1 cellular context compared by ENCODE assay signal in the genomic region with DNA sequence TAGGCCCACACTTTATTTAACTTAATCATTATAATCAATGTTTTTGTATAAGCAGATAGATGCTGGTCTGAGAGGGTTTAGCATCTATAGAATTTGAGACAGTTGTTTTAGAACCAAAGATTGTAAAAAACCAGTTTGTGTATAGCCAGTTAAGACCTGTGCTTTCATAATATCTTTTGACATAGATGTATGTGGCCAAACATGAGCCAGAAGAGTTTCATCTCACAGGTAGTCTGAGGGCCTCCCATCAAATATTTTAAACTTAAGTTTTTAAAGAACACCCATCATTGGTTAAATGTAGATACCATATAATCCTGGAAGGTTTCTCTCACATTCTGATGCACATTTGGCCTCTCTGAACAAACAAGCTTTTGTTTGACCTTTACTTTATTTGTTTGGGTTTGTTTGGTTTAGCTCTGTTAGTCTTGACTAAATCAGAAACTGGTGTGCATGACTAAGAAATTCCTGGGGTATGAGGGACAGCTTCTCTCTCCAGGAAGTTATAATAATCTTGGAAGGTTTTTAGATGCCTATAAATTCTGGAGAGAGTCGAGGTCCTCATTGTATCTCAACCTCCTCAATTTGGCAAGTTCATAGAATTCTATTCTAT.
A peak's percentile ranks its signal among the peaks of the same experiment; 100 is the strongest.
TF ChIP-seq lines count a peak whose summit lies in the region.

No MANE protein-coding gene starts in this region.

TF ChIP-seq in HCT116, 20 proteins besides CTCF, POLR2A, EP300 and RAD21 (continued from another document):
- TF ChIP-seq, protein P1, sequence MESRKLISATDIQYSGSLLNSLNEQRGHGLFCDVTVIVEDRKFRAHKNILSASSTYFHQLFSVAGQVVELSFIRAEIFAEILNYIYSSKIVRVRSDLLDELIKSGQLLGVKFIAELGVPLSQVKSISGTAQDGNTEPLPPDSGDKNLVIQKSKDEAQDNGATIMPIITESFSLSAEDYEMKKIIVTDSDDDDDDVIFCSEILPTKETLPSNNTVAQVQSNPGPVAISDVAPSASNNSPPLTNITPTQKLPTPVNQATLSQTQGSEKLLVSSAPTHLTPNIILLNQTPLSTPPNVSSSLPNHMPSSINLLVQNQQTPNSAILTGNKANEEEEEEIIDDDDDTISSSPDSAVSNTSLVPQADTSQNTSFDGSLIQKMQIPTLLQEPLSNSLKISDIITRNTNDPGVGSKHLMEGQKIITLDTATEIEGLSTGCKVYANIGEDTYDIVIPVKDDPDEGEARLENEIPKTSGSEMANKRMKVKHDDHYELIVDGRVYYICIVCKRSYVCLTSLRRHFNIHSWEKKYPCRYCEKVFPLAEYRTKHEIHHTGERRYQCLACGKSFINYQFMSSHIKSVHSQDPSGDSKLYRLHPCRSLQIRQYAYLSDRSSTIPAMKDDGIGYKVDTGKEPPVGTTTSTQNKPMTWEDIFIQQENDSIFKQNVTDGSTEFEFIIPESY (IDR thresholded peaks at IDR 0.05; ENCODE audit: extremely low read depth, insufficient replicate concordance, low read length), result no peak
- no peak for TF ChIP-seq ATF3 (IDR thresholded peaks at IDR 0.05)
- no peak for TF ChIP-seq POLR2AphosphoS5 (IDR thresholded peaks at IDR 0.05; ENCODE audit: low read depth, low read length)
- TF ChIP-seq REST (IDR thresholded peaks at IDR 0.05; ENCODE audit: low read depth), result no peak
- TF ChIP-seq ZFX (IDR thresholded peaks at IDR 0.05), result no peak
- no peak for TF ChIP-seq YY1 (IDR thresholded peaks at IDR 0.05; ENCODE audit: extremely low read depth, insufficient replicate concordance, low read depth, low read length)
- TF ChIP-seq JUND (IDR thresholded peaks at IDR 0.05), result peak; percentile 25
- TF ChIP-seq SRF (IDR thresholded peaks at IDR 0.05; ENCODE audit: low read depth), result no peak
- TF ChIP-seq ZNF274 (IDR thresholded peaks at IDR 0.05; ENCODE audit: low read depth, low read length), result no peak
- no peak for TF ChIP-seq CBX3 (IDR thresholded peaks at IDR 0.05; ENCODE audit: low read depth)
- no peak for TF ChIP-seq EZH2 (IDR thresholded peaks at IDR 0.05)
- TF ChIP-seq SIN3A (IDR thresholded peaks at IDR 0.05; ENCODE audit: low read depth), result no peak
- TF ChIP-seq EZH2phosphoT487 (IDR thresholded peaks at IDR 0.05; ENCODE audit: borderline replicate concordance), result no peak
